ENCODE assay signal across 12 cellular contexts in the genomic region with DNA sequence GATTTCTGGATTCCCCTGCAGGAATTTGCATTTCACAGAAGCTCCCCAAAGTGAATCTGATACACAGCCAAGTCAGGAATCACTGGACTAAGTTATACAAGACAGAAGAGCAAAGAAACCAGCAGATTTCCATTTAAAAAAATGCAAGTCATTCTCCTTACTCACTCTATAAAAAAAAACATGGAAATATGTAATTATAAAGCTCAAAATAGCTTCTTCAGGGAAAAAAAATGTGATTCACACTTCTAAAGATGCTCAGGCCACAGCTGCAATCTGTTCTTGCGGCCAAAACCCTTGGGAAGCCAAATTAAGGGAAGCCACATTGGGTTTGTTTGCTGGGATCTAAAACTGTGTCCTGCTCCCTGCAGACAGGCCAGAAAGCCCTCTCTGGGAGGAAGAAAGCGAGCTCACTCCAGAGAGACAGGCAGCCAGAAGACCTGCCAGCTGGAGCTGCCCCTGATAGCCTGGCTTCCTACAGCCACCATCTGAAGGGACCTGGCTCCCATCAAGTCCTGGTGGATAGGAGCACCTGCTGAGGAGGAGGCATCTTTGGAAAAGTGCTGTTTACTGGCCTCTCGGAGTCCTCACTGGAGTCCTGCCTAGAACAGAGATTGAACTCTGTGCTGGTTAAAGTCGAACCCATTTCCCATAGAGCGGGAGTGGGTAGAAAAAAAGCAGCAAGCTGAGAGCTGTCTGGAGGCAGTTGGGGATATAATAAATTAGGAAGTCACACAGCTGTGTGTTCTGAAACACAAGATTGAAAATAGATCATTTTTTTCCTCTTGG.
A peak's percentile ranks its signal among the peaks of the same experiment; 100 is the strongest.
DNase-seq lines count a peak whose midpoint lies in the region; ATAC-seq and TF ChIP-seq lines count a peak whose summit lies in the region.
"Had no signal": no experiment of that assay in that cellular context is flagged by ENCODE, and none has a peak within 500 bp of the region (broad histone marks: within the 10 kb centered on the region; RNA-seq: fewer than 3 reads in every experiment).

No MANE protein-coding gene starts in this region.

- H3K4me1 ChIP-seq in body of pancreas (no peaks in the 10 kb centered on the region), left ventricle myocardium inferior (peaks cover 30% of the 10 kb centered on the region), spleen (peaks cover 0 to 26% (median 5%) of the 10 kb centered on the region in 6 donors), prostate gland (replicated peaks) (no peaks in the 10 kb centered on the region)

- H3K4me3 ChIP-seq in body of pancreas (no peak overlapping the region), left ventricle myocardium inferior (no peak overlapping the region), spleen (no peak overlapping the region), prostate gland (no peak overlapping the region)

- intact Hi-C loops in body of pancreas (cut with DNase I) (no loop called here), left ventricle myocardium inferior (cut with micrococcal nuclease) (no loop called here), spleen (cut with DNase I; ENCODE audit: low total_unique reads) (no loop called here), prostate gland (cut with DNase I) (no loop called here)

- H3K27me3 ChIP-seq in body of pancreas (no peaks in the 10 kb centered on the region), left ventricle myocardium inferior (ENCODE audit: low read depth) (no peaks in the 10 kb centered on the region), spleen (replicated peaks in 1 of 7) (no peaks in the 10 kb centered on the region), prostate gland (replicated peaks; ENCODE audit: insufficient read depth) (no peaks in the 10 kb centered on the region)

- H3K27ac ChIP-seq in body of pancreas: no peak overlapping the region
- H3K27ac ChIP-seq in left ventricle myocardium inferior (replicated peaks): peak overlapping the region; percentile 70
- peak overlapping the region in 7 of 8 donors; percentile 0 to 63 (median 49) for H3K27ac ChIP-seq in spleen
- H3K27ac ChIP-seq in prostate gland: no peak overlapping the region

- DNase-seq in GM03348 (ENCODE audit: low spot score): peak; percentile 77
- DNase-seq in body of pancreas: peak in 2 of 4 donors; percentile 12 to 27
- peak; percentile 39 for DNase-seq in left ventricle myocardium inferior
- DNase-seq in spleen: no peak
- DNase-seq in COLO829 (ENCODE audit: low spot score): no peak
- DNase-seq in NCI-H1436 treated with DMSO at 0.1 percent for 48 hours (lab: John Stamatoyannopoulos, UW): no peak
- DNase-seq in stimulated activated CD4-positive, alpha-beta T cell treated with anti-CD3 and anti-CD28 coated beads, Interleukin-15, amount 100 ng/mL, for 24 hours: no peak
- DNase-seq in prostate gland (ENCODE audit: low spot score): no peak
- DNase-seq: activated T-cell treated with anti-CD3 and anti-CD28 coated beads, Interleukin-2, amount 50 U/mL, for 24 hours; effector CD8-positive, alpha-beta T cell; NCI-H1417; T1000 had no signal

- 87 to 89% methylated on average over 4 to 5 of the region's 5 CpGs for WGBS in body of pancreas, 2 donors
- 72 to 85% (median 82%) methylated on average over 5 of the region's 5 CpGs for WGBS in spleen, 5 donors
- 78% methylated on average over 5 of the region's 5 CpGs for WGBS in prostate gland

- no peak for TF ChIP-seq POLR2A in body of pancreas (IDR thresholded peaks at IDR 0.05)
- TF ChIP-seq POLR2A in spleen (IDR thresholded peaks at IDR 0.05): no peak
- no peak for TF ChIP-seq POLR2A in prostate gland (IDR thresholded peaks at IDR 0.05)

- H3K36me3 ChIP-seq in body of pancreas (replicated peaks in 1 of 2; ENCODE audit: insufficient read depth in 1 of 2, low read depth in 2 of 2): no peaks in the 10 kb centered on the region
- no peaks in the 10 kb centered on the region for H3K36me3 ChIP-seq in left ventricle myocardium inferior
- H3K36me3 ChIP-seq in spleen: peaks cover 0 to 50% (median 4%) of the 10 kb centered on the region in 6 donors
- H3K36me3 ChIP-seq in prostate gland: no peaks in the 10 kb centered on the region

- H3K9me3 ChIP-seq in body of pancreas (no peaks in the 10 kb centered on the region), left ventricle myocardium inferior (replicated peaks) (no peaks in the 10 kb centered on the region), spleen (no peaks in the 10 kb centered on the region), prostate gland (no peaks in the 10 kb centered on the region)

- TF ChIP-seq CTCF in body of pancreas (IDR thresholded peaks at IDR 0.05) (no peak), left ventricle myocardium inferior (IDR thresholded peaks at IDR 0.05; ENCODE audit: borderline replicate concordance) (no peak), spleen (IDR thresholded peaks at IDR 0.05 in 8 of 11, conservative IDR thresholded peaks at IDR 0.05 in 3 of 11) (no peak), prostate gland (IDR thresholded peaks at IDR 0.05) (no peak)

- peak; percentile 24 for ATAC-seq in body of pancreas

Comparison
In these comparisons a context has a peak if more than half of its experiments do, and no peak if none do; other contexts are left out.
1. DNase-seq: peak in GM03348 (single experiment) and left ventricle myocardium inferior (single experiment); none in spleen (single experiment), COLO829 (single experiment), NCI-H1436 treated with DMSO at 0.1 percent for 48 hours (single experiment), stimulated activated CD4-positive, alpha-beta T cell treated with anti-CD3 and anti-CD28 coated beads, Interleukin-15, amount 100 ng/mL, for 24 hours (single experiment) and prostate gland (single experiment).
2. H3K27ac ChIP-seq: peak in left ventricle myocardium inferior (single experiment) and spleen (7 of 8); none in body of pancreas (0 of 4) and prostate gland (0 of 2).